ENCODE assay signal across 8 cellular contexts in genomic region chr1:9687876-9688582, GRCh38. TPM values are rescaled to one million over a fixed set of nuclear protein-coding genes. Genes with fewer than 3 reads are reported as not detected.
DNase-seq lines count a peak whose midpoint lies in the region; ATAC-seq and TF ChIP-seq lines count a peak whose summit lies in the region.

No MANE protein-coding gene starts in this region.

- H3K36me3 ChIP-seq in CD4-positive, alpha-beta memory T cell (ENCODE audit: insufficient read depth, low read length): peaks cover 10% of the 10 kb centered on the region
- H3K36me3 ChIP-seq in HEK293 (ENCODE audit: control insufficient read depth in 2 of 2, insufficient read depth in 1 of 2, low read length in 2 of 2) (peaks cover 0 to 6% of the 10 kb centered on the region in 2 experiments; a peak in 1 of 3 replicates), WERI-Rb-1 (no peaks in the 10 kb centered on the region), prostate gland (no peaks in the 10 kb centered on the region)

- intact Hi-C loops in CD4-positive, alpha-beta memory T cell (cut with micrococcal nuclease): loop anchor here (1.0 to 2.0 kb wide), 2 partner anchors 29 to 35 kb away; no protein-coding TSS in a partner anchor
- intact Hi-C loops in prostate gland (cut with DNase I): no loop called here

- H3K36me3 Mint-ChIP-seq in CD4-positive, alpha-beta memory T cell: peaks cover 16 to 31% of the 10 kb centered on the region in 2 donors
- no peaks in the 10 kb centered on the region for H3K36me3 Mint-ChIP-seq in glutamatergic neuron (ENCODE audit: unreplicated experiment)

- peak overlapping the region; percentile 57 to 59 for H3K4me3 ChIP-seq in CD4-positive, alpha-beta memory T cell (ENCODE audit: low read length in 2 of 2)
- H3K4me3 ChIP-seq in HEK293 (ENCODE audit: low read depth, low read length) (peak overlapping the region; percentile 73), WERI-Rb-1 (ENCODE audit: low read depth, low read length) (peak overlapping the region; percentile 55), prostate gland (peak overlapping the region; percentile 42 to 44)

- ATAC-seq in GM18520 (IDR thresholded peaks at IDR 0.05; ENCODE audit: unreplicated experiment) (no peak), HG03196 (IDR thresholded peaks at IDR 0.05; ENCODE audit: unreplicated experiment) (no peak)

- H3K27ac ChIP-seq in CD4-positive, alpha-beta memory T cell (ENCODE audit: low read depth, low read length): peak overlapping the region; percentile 53
- H3K27ac ChIP-seq in HEK293 (ENCODE audit: extremely low read depth, low read depth, low read length) (no peak overlapping the region), WERI-Rb-1 (no peak overlapping the region), prostate gland (peak overlapping the region in 1 of 2 donors; percentile 26)

- DNase-seq in CD4-positive, alpha-beta memory T cell: no peak
- DNase-seq in WERI-Rb-1 (no peak), glutamatergic neuron (peak; percentile 52), prostate gland (ENCODE audit: low spot score) (no peak), T1000 (lab: John Stamatoyannopoulos, UW) (no peak)

- peaks cover 0 to 2% (median 0%) of the 10 kb centered on the region in 8 donors for H3K9me3 Mint-ChIP-seq in CD4-positive, alpha-beta memory T cell
- H3K9me3 Mint-ChIP-seq in glutamatergic neuron (ENCODE audit: unreplicated experiment): peaks cover 1% of the 10 kb centered on the region

- H3K27ac Mint-ChIP-seq in CD4-positive, alpha-beta memory T cell: peak overlapping the region in 6 of 7 donors; percentile 53 to 85 (median 78)
- no peak overlapping the region for H3K27ac Mint-ChIP-seq in glutamatergic neuron (ENCODE audit: unreplicated experiment)

- TF ChIP-seq CTCF in HEK293 (tag by site-specific recombination; IDR thresholded peaks at IDR 0.05) (no peak), WERI-Rb-1 (IDR thresholded peaks at IDR 0.05; ENCODE audit: low read depth, low read length) (no peak), glutamatergic neuron (IDR thresholded peaks at IDR 0.05; ENCODE audit: partially characterized antibody, unreplicated experiment) (no peak), prostate gland (IDR thresholded peaks at IDR 0.05) (no peak)

- peaks cover 43 to 82% (median 64%) of the 10 kb centered on the region in 4 donors for H3K4me1 Mint-ChIP-seq in CD4-positive, alpha-beta memory T cell
- peaks cover 7% of the 10 kb centered on the region for H3K4me1 Mint-ChIP-seq in glutamatergic neuron (ENCODE audit: low read depth, unreplicated experiment)

- peaks cover 79% of the 10 kb centered on the region for H3K4me1 ChIP-seq in CD4-positive, alpha-beta memory T cell (ENCODE audit: insufficient read depth, low read length)
- H3K4me1 ChIP-seq in HEK293 (ENCODE audit: control insufficient read depth, insufficient read depth, low read length) (no peaks in the 10 kb centered on the region), prostate gland (replicated peaks) (peaks cover 10% of the 10 kb centered on the region)

- WGBS in prostate gland: 10% methylated on average over 34 of the region's 34 CpGs

- peak overlapping the region; percentile 61 to 89 (median 80) for H3K4me3 Mint-ChIP-seq in CD4-positive, alpha-beta memory T cell
- H3K4me3 Mint-ChIP-seq in glutamatergic neuron (ENCODE audit: unreplicated experiment): peak overlapping the region; percentile 91

- H3K27me3 Mint-ChIP-seq in CD4-positive, alpha-beta memory T cell: no peaks in the 10 kb centered on the region
- peaks cover 11% of the 10 kb centered on the region for H3K27me3 Mint-ChIP-seq in glutamatergic neuron (ENCODE audit: unreplicated experiment)

- H3K9me3 ChIP-seq in CD4-positive, alpha-beta memory T cell (ENCODE audit: control insufficient read depth in 1 of 2, low read length in 2 of 2): no peaks in the 10 kb centered on the region
- H3K9me3 ChIP-seq in HEK293 (ENCODE audit: control insufficient read depth, insufficient read depth, low read depth, low read length) (no peaks in the 10 kb centered on the region), WERI-Rb-1 (ENCODE audit: severe bottlenecking) (no peaks in the 10 kb centered on the region), prostate gland (no peaks in the 10 kb centered on the region)

- CTCF ChIA-PET in CD4-positive, alpha-beta memory T cell (lab: Charles Lee; ENCODE audit: partially characterized antibody): interaction anchor here (0.7 to 3.7 kb wide), 8 partner anchors 26 to 61 kb away, joined by 3 to 21 read pairs (median 4); no protein-coding TSS in a partner anchor
- CTCF ChIA-PET in HEK293 (lab: Yijun Ruan, JAX): interaction anchor here (0.5 to 0.8 kb wide), 2 partner anchors 61 to 236 kb away, joined by 3 read pairs; no protein-coding TSS in a partner anchor

- POLR2A ChIA-PET in CD4-positive, alpha-beta memory T cell (lab: Charles Lee; ENCODE audit: partially characterized antibody): interaction anchor here (1.2 to 12.8 kb wide), 6 partner anchors 15 to 60 kb away, joined by 3 to 155 read pairs (median 41); partner anchors contain the start of gene PIK3CD
- POLR2A ChIA-PET in HEK293 (lab: Yijun Ruan, JAX): no interaction called here

- no peak for TF ChIP-seq POLR2A in prostate gland (IDR thresholded peaks at IDR 0.05)

- H3K27me3 ChIP-seq in CD4-positive, alpha-beta memory T cell (ENCODE audit: insufficient read depth, low read length): no peaks in the 10 kb centered on the region
- H3K27me3 ChIP-seq in WERI-Rb-1 (ENCODE audit: insufficient read depth, low read depth, severe bottlenecking): peaks cover 6% of the 10 kb centered on the region
- H3K27me3 ChIP-seq in prostate gland (replicated peaks; ENCODE audit: insufficient read depth): no peaks in the 10 kb centered on the region

TF ChIP-seq in HEK293, 187 proteins besides CTCF, POLR2A, EP300 and RAD21:
- TF ChIP-seq ZBTB7A (tag by site-specific recombination; IDR thresholded peaks at IDR 0.05; ENCODE audit: low read depth) (0 out of 2 replicates have a peak, but pooled peaks have one; percentile 21), ZBTB26 (tag by site-specific recombination; optimal IDR thresholded peaks at IDR 0.05) (peak; percentile 60), ZNF24 (tag by site-specific recombination; IDR thresholded peaks at IDR 0.05) (no peak), ZBTB17 (tag by site-specific recombination; IDR thresholded peaks at IDR 0.05) (peak; percentile 50; the same call in 1 of the 2 replicates), GLIS2 (tag by site-specific recombination; IDR thresholded peaks at IDR 0.05) (0 out of 2 replicates have a peak, but pooled peaks have one; percentile 4), HIC1 (tag by site-specific recombination; IDR thresholded peaks at IDR 0.05) (peak; percentile 4; the same call in 1 of the 2 replicates)

RNA-seq across cellular contexts. Expression of gene PIK3CD, which starts 36.5 kb away (rescaled TPM):
- 100 to 1,000 TPM; 220 to 236 TPM for total RNA-seq in CD4-positive, alpha-beta memory T cell
- polyA plus RNA-seq in CD4-positive, alpha-beta memory T cell: 100 to 1,000 TPM in 1 of 2 donors, 10 to 100 TPM in 1; 57.1 to 110 TPM
- total RNA-seq in glutamatergic neuron (ENCODE audit: unreplicated experiment): 39.4 TPM
- 10 to 100 TPM in 1 of 2 donors, 1 to 10 TPM in 1; 5.3 to 12.9 TPM for total RNA-seq in prostate gland
